26 cellular contexts compared by ENCODE assay signal in genomic region chr6:56483929-56484328, GRCh38.
DNase-seq lines count a peak whose midpoint lies in the region; ATAC-seq, FAIRE-seq and TF ChIP-seq lines count a peak whose summit lies in the region.
"Had no signal": no experiment of that assay in that cellular context is flagged by ENCODE, and none has a peak within 500 bp of the region (broad histone marks: within the 10 kb centered on the region; RNA-seq: fewer than 3 reads in every experiment).

No MANE protein-coding gene starts in this region.

- no peaks in the 10 kb centered on the region; the same call in 1 of the 2 replicates for H4K20me1 ChIP-seq in GM23248 (ENCODE audit: insufficient read depth)
- peaks cover 5% of the 10 kb centered on the region for H4K20me1 ChIP-seq in astrocyte (ENCODE audit: insufficient read depth, low read length)

- peak overlapping the region; percentile 34 for H3K4me2 ChIP-seq in GM23248 (ENCODE audit: unreplicated experiment)
- H3K4me2 ChIP-seq in astrocyte (ENCODE audit: low read length): no peak overlapping the region
- H3K4me2 ChIP-seq: neural progenitor cell had no signal

- H3K4me1 ChIP-seq in GM23248 (ENCODE audit: insufficient read depth) (peaks cover 29% of the 10 kb centered on the region), astrocyte (ENCODE audit: insufficient read depth, low read length) (peaks cover 7% of the 10 kb centered on the region), transverse colon (peaks cover 0 to 16% (median 3%) of the 10 kb centered on the region in 4 donors)
- H3K4me1 ChIP-seq: neural progenitor cell, vagina had no signal

- H3K9me3 ChIP-seq in GM23248 (ENCODE audit: low read depth) (no peaks in the 10 kb centered on the region), astrocyte (ENCODE audit: insufficient read depth, low read depth, low read length) (peaks cover 3% of the 10 kb centered on the region), transverse colon (no peaks in the 10 kb centered on the region)
- H3K9me3 ChIP-seq: right lobe of liver, thoracic aorta, vagina had no signal

- H3K36me3 ChIP-seq in GM23248 (ENCODE audit: low read depth) (peaks cover 75% of the 10 kb centered on the region), astrocyte (ENCODE audit: insufficient read depth, low read length) (peaks cover 55% of the 10 kb centered on the region), transverse colon (peaks cover 0 to 40% (median 11%) of the 10 kb centered on the region in 4 donors)

- H3K4me3 Mint-ChIP-seq in astrocyte (ENCODE audit: unreplicated experiment) (no peak overlapping the region), T-cell (no peak overlapping the region)
- H3K4me3 Mint-ChIP-seq: activated CD8-positive, alpha-beta T cell treated with anti-CD3 and anti-CD28 coated beads, Interleukin-2, amount 10 ng/mL, durations not matched to agents 7 days and 5 days; CD8-positive, alpha-beta T cell; neural progenitor cell; T-helper 17 cell had no signal

- H3K4me3 ChIP-seq in GM23248: no peak overlapping the region
- no peak overlapping the region for H3K4me3 ChIP-seq in astrocyte (ENCODE audit: insufficient read depth, low read depth, low read length)
- H3K4me3 ChIP-seq in transverse colon: no peak overlapping the region
- H3K4me3 ChIP-seq: heart left ventricle, neural progenitor cell, right lobe of liver, thoracic aorta, vagina had no signal

- peaks cover 20% of the 10 kb centered on the region for H3K79me2 ChIP-seq in GM23248 (ENCODE audit: insufficient read depth)
- H3K79me2 ChIP-seq in astrocyte (ENCODE audit: insufficient read depth, low read length): no peaks in the 10 kb centered on the region

- H3K9me3 Mint-ChIP-seq in astrocyte (ENCODE audit: unreplicated experiment) (no peaks in the 10 kb centered on the region), T-cell (peaks cover 0 to 7% (median 5%) of the 10 kb centered on the region in 3 donors)
- H3K9me3 Mint-ChIP-seq: neural progenitor cell had no signal

- no peak for ATAC-seq in T-cell (replicated peaks in 1 of 4)
- ATAC-seq: activated CD8-positive, alpha-beta T cell treated with anti-CD3 and anti-CD28 coated beads, Interleukin-2, amount 10 ng/mL, durations not matched to agents 7 days and 5 days; activated naive CD4-positive, alpha-beta T cell treated with anti-CD3 and anti-CD28 coated beads, Interleukin-2, amount 50 U/mL, for 72 hours; CD8-positive, alpha-beta T cell; heart left ventricle; stimulated activated naive CD8-positive, alpha-beta T cell treated with anti-CD3 and anti-CD28 coated beads, Interleukin-15, Interleukin-2, amounts not matched to agents 100 U/mL and 50 U/mL, for 24 hours; T-helper 17 cell had no signal

- no peaks in the 10 kb centered on the region for H3K9me2 ChIP-seq in GM23248 (ENCODE audit: insufficient read depth)

- peaks cover 67% of the 10 kb centered on the region for H3F3A ChIP-seq in GM23248 (ENCODE audit: insufficient read depth)

- no peak for TF ChIP-seq EP300 in transverse colon (IDR thresholded peaks at IDR 0.05; ENCODE audit: low read depth)

- DNase-seq in GM23248: peak; percentile 82
- DNase-seq in astrocyte (ENCODE audit: low read depth): peak; percentile 70
- DNase-seq in hepatic stellate cell (ENCODE audit: low spot score): peak; percentile 2
- no peak for DNase-seq in transverse colon
- no peak for DNase-seq in NCI-H146 treated with DMSO at 0.1 percent for 48 hours (lab: John Stamatoyannopoulos, UW; ENCODE audit: unreplicated experiment)
- no peak for DNase-seq in T-cell
- no peak for DNase-seq in activated CD4-positive, alpha-beta T cell treated with anti-CD3 and anti-CD28 coated beads for 1 hour
- no peak for DNase-seq in activated CD4-positive, CD25-positive, alpha-beta regulatory T cell treated with anti-CD3 and anti-CD28 coated beads, Interleukin-2, amount 50 U/mL, for 72 hours
- DNase-seq: activated CD8-positive, alpha-beta T cell treated with anti-CD3 and anti-CD28 coated beads, Interleukin-2, amount 10 ng/mL, durations not matched to agents 7 days and 5 days; anterior cingulate cortex; CD8-positive, alpha-beta T cell; central memory CD4-positive, alpha-beta T cell; GDM1; heart left ventricle; Karpas-422; NCI-H146; NCI-H446; NCI-H774; right lobe of liver; RPMI8226; stimulated activated naive CD8-positive, alpha-beta T cell treated with anti-CD3 and anti-CD28 coated beads, Interleukin-15, Interleukin-2, amounts not matched to agents 100 U/mL and 50 U/mL, for 24 hours; T-helper 17 cell had no signal

- peaks cover 28% of the 10 kb centered on the region for H3K36me3 Mint-ChIP-seq in astrocyte (ENCODE audit: low read depth, unreplicated experiment)
- no peaks in the 10 kb centered on the region for H3K36me3 Mint-ChIP-seq in T-cell
- H3K36me3 Mint-ChIP-seq: activated naive CD4-positive, alpha-beta T cell treated with anti-CD3 and anti-CD28 coated beads, Interleukin-2, amount 50 U/mL, for 72 hours; CD8-positive, alpha-beta T cell had no signal

- H3K27ac ChIP-seq in GM23248 (peak overlapping the region; percentile 62), astrocyte (ENCODE audit: low read depth, low read length) (peak overlapping the region; percentile 49), transverse colon (peak overlapping the region in 3 of 4 donors; percentile 14 to 47 (median 35))
- H3K27ac ChIP-seq: neural progenitor cell, thoracic aorta, vagina had no signal

- H2AFZ ChIP-seq in GM23248 (no peak overlapping the region), astrocyte (ENCODE audit: low read depth, low read length) (no peak overlapping the region)
- H2AFZ ChIP-seq: neural progenitor cell had no signal

- TF ChIP-seq CTCF in astrocyte (IDR thresholded peaks at IDR 0.05; ENCODE audit: insufficient read depth, low read depth, low read length) (no peak), transverse colon (IDR thresholded peaks at IDR 0.05) (no peak)

- CTCF ChIA-PET in T-cell (lab: Charles Lee): no interaction called here

- H3K9ac ChIP-seq in GM23248 (no peak overlapping the region), astrocyte (ENCODE audit: low read length) (no peak overlapping the region)
- H3K9ac ChIP-seq: neural progenitor cell had no signal

- no peak for FAIRE-seq in astrocyte (lab: Jason Lieb, UNC)

- peaks cover 4% of the 10 kb centered on the region for H3K4me1 Mint-ChIP-seq in astrocyte (ENCODE audit: low read depth, unreplicated experiment)
- H3K4me1 Mint-ChIP-seq in T-cell: no peaks in the 10 kb centered on the region
- H3K4me1 Mint-ChIP-seq: T-helper 17 cell had no signal

- intact Hi-C loops in transverse colon (cut with DNase I; ENCODE audit: low total_unique reads): no loop called here

- POLR2A ChIA-PET in T-cell (lab: Charles Lee): no interaction called here

- in situ Hi-C loops in GM23248 (cut with MboI) (no loop called here), transverse colon (cut with MboI; ENCODE audit: low pct_ligation_motif_present in 1 of 4, low pct_unique_long_range_greater_than_20kb in 1 of 4, low sequenced_read_pairs in 3 of 4) (no loop called here)

- 4% methylated on average over 1 of the region's 1 CpG for WGBS in GM23248 (ENCODE audit: low coverage in 1 of 2, low lambda C conversion rate in 2 of 2, missing lambda C conversion rate in 2 of 2), 2 experiments
- WGBS in transverse colon (ENCODE audit: low coverage in 1 of 2), 2 donors: 46 to 71% methylated on average over 1 of the region's 1 CpG

- TF ChIP-seq POLR2A in transverse colon (IDR thresholded peaks at IDR 0.05): no peak

- H3K27ac Mint-ChIP-seq in astrocyte (ENCODE audit: unreplicated experiment) (no peak overlapping the region), T-cell (no peak overlapping the region)
- H3K27ac Mint-ChIP-seq: activated CD8-positive, alpha-beta T cell treated with anti-CD3 and anti-CD28 coated beads, Interleukin-2, amount 10 ng/mL, durations not matched to agents 7 days and 5 days; activated naive CD4-positive, alpha-beta T cell treated with anti-CD3 and anti-CD28 coated beads, Interleukin-2, amount 50 U/mL, for 72 hours; CD8-positive, alpha-beta T cell; neural progenitor cell; T-helper 17 cell had no signal

- H3K27me3 Mint-ChIP-seq in astrocyte (ENCODE audit: low read depth, unreplicated experiment) (no peaks in the 10 kb centered on the region), T-cell (no peaks in the 10 kb centered on the region)
- H3K27me3 Mint-ChIP-seq: T-helper 17 cell had no signal

- H3K27me3 ChIP-seq in GM23248 (replicated peaks; ENCODE audit: insufficient read depth): no peaks in the 10 kb centered on the region
- H3K27me3 ChIP-seq in astrocyte (ENCODE audit: insufficient read depth, low read length): no peaks in the 10 kb centered on the region
- no peaks in the 10 kb centered on the region for H3K27me3 ChIP-seq in transverse colon
- H3K27me3 ChIP-seq: heart left ventricle, neural progenitor cell, right lobe of liver, vagina had no signal

Comparison
In these comparisons a context has a peak if more than half of its experiments do, and no peak if none do; other contexts are left out.
1. DNase-seq: peak in GM23248 (single experiment), astrocyte (single experiment) and hepatic stellate cell (single experiment); none in transverse colon (single experiment), NCI-H146 treated with DMSO at 0.1 percent for 48 hours (single experiment), T-cell (0 of 34), activated CD4-positive, alpha-beta T cell treated with anti-CD3 and anti-CD28 coated beads for 1 hour (single experiment) and activated CD4-positive, CD25-positive, alpha-beta regulatory T cell treated with anti-CD3 and anti-CD28 coated beads, Interleukin-2, amount 50 U/mL, for 72 hours (single experiment).
2. Peak in every context shown above with its lines, with median percentiles within 50 percentile points of each other: H3K27ac ChIP-seq.